8 cellular contexts compared by ENCODE assay signal in the genomic region with DNA sequence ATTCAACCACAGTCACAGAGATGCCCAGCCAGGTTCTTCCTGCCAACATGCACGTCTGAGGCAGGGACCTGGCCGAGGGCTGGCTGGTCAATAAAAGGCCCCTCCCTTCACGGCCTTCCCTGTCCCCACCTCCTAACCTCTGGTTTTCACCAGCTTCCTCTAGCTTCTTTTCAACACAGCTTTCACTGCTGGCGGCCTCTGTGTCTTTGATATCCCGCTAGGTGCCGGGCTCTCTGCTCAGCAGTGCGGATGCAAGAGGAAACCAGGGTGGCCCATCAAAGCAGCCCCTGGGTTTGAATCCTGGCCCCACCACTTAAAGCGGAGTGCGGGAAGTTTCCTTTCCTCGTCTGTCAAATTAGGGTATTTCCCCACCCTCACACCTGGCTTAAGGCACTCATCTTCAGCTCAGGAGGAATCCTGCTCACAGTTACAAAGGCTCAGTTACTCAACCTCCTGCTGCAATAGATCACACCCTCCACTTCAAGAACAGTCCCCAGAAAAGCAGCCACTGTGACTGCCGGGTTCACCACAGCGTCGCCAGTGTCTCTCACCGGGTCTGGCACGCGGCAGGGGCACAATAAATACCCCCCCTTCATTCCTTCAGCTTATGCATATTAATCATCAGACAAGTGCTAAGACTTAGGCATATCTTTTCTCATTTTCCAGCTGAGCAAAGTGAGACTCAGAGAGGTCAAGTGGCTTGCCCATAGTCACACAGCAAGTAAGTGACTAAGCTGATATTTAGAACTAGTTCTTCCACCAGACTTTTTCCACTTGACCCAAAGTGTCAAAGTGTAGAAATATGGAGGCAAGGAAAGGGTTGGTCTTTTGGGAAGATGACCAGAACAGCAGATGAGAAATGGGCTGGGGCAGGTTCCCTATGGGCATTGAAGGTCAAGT. TPM values are rescaled to one million over a fixed set of nuclear protein-coding genes. Genes with fewer than 3 reads are reported as not detected.
DNase-seq lines count a peak whose midpoint lies in the region; ATAC-seq and TF ChIP-seq lines count a peak whose summit lies in the region.

No MANE protein-coding gene starts in this region.

- TF ChIP-seq CTCF in Panc1 (IDR thresholded peaks at IDR 0.05): no peak
- TF ChIP-seq CTCF in nephron progenitor cell (IDR thresholded peaks at IDR 0.05): no peak

- no peaks in the 10 kb centered on the region for H3K36me3 Mint-ChIP-seq in activated naive CD4-positive, alpha-beta T cell treated with anti-CD3 and anti-CD28 coated beads, Interleukin-2, amount 10 ng/mL, durations not matched to agents 7 days and 5 days
- H3K36me3 Mint-ChIP-seq in nephron progenitor cell (ENCODE audit: low read depth): no peaks in the 10 kb centered on the region

- peaks cover 30% of the 10 kb centered on the region for H3K27me3 Mint-ChIP-seq in activated naive CD4-positive, alpha-beta T cell treated with anti-CD3 and anti-CD28 coated beads, Interleukin-2, amount 10 ng/mL, durations not matched to agents 7 days and 5 days
- peaks cover 7% of the 10 kb centered on the region for H3K27me3 Mint-ChIP-seq in nephron progenitor cell (ENCODE audit: low read depth, poor library complexity)

- peaks cover 45% of the 10 kb centered on the region for H3K4me1 ChIP-seq in Panc1 (ENCODE audit: control insufficient read depth, insufficient read depth, low read length)

- no peaks in the 10 kb centered on the region for H3K36me3 ChIP-seq in Panc1 (ENCODE audit: control insufficient read depth, insufficient read depth, low read length)

- no peak overlapping the region for H3K4me3 ChIP-seq in Panc1 (ENCODE audit: low read depth in 2 of 2, low read length in 2 of 2)

- POLR2A ChIA-PET in Panc1 (lab: Charles Lee): no interaction called here

- 0 out of 2 replicates have a peak, but pooled peaks have one; percentile 30 for ATAC-seq in Panc1
- no peak for ATAC-seq in SK-N-SH treated with all-trans-retinoic acid at 6 μM for 48 hours

- CTCF ChIA-PET in Panc1 (lab: Charles Lee): interaction anchor here (0.6 kb wide), 1 partner anchor 221 kb away, joined by 4 read pairs; no protein-coding TSS in a partner anchor
- CTCF ChIA-PET in activated naive CD4-positive, alpha-beta T cell treated with anti-CD3 and anti-CD28 coated beads, Interleukin-2, amount 10 ng/mL, durations not matched to agents 7 days and 5 days (lab: Charles Lee): interaction anchor here (0.7 to 1.5 kb wide), 6 partner anchors 10 to 134 kb away, joined by 3 to 5 read pairs (median 3); no protein-coding TSS in a partner anchor

- DNase-seq in NCI-H2107 treated with DMSO at 0.1 percent for 48 hours (lab: John Stamatoyannopoulos, UW; ENCODE audit: unreplicated experiment) (peak; percentile 29), NCI-H2107 (lab: John Stamatoyannopoulos, UW) (no peak), Panc1 (ENCODE audit: low read depth, low spot score) (no peak), nephron progenitor cell (no peak), EL (no peak), A172 (ENCODE audit: low spot score) (no peak)
- peak; percentile 84 for DNase-seq in activated naive CD4-positive, alpha-beta T cell treated with anti-CD3 and anti-CD28 coated beads, Interleukin-2, amount 10 ng/mL, durations not matched to agents 7 days and 5 days

- H3K9me3 Mint-ChIP-seq in activated naive CD4-positive, alpha-beta T cell treated with anti-CD3 and anti-CD28 coated beads, Interleukin-2, amount 10 ng/mL, durations not matched to agents 7 days and 5 days: no peaks in the 10 kb centered on the region
- H3K9me3 Mint-ChIP-seq in nephron progenitor cell: no peaks in the 10 kb centered on the region

- intact Hi-C loops in Panc1 (cut with micrococcal nuclease; ENCODE audit: unreplicated experiment): no loop called here

- no peaks in the 10 kb centered on the region for H3K27me3 ChIP-seq in Panc1 (ENCODE audit: control insufficient read depth, insufficient read depth, low read length)

- H3K27ac Mint-ChIP-seq in activated naive CD4-positive, alpha-beta T cell treated with anti-CD3 and anti-CD28 coated beads, Interleukin-2, amount 10 ng/mL, durations not matched to agents 7 days and 5 days: peak overlapping the region; percentile 87
- peak overlapping the region; percentile 88 for H3K27ac Mint-ChIP-seq in nephron progenitor cell

- no TSS peak for BruUV-seq in Panc1 (replicated peaks; lab: Mats Ljungman, UMichigan)

- in situ Hi-C loops in Panc1 (cut with HindIII; ENCODE audit: low pct_unique_long_range_greater_than_20kb, low sequenced_read_pairs): no loop called here

- H3K4me1 Mint-ChIP-seq in activated naive CD4-positive, alpha-beta T cell treated with anti-CD3 and anti-CD28 coated beads, Interleukin-2, amount 10 ng/mL, durations not matched to agents 7 days and 5 days: peaks cover 51% of the 10 kb centered on the region
- H3K4me1 Mint-ChIP-seq in nephron progenitor cell: peaks cover 63% of the 10 kb centered on the region

- peak overlapping the region; percentile 6 for H3K4me3 Mint-ChIP-seq in activated naive CD4-positive, alpha-beta T cell treated with anti-CD3 and anti-CD28 coated beads, Interleukin-2, amount 10 ng/mL, durations not matched to agents 7 days and 5 days
- H3K4me3 Mint-ChIP-seq in nephron progenitor cell: no peak overlapping the region

- peak overlapping the region; percentile 71 for H3K27ac ChIP-seq in Panc1 (ENCODE audit: low read length)

- H3K9me3 ChIP-seq in Panc1 (ENCODE audit: control insufficient read depth, insufficient read depth, low read depth, low read length): no peaks in the 10 kb centered on the region

TF ChIP-seq in SK-N-SH treated with all-trans-retinoic acid at 6 μM for 48 hours, 23 proteins besides CTCF, POLR2A, EP300 and RAD21 (continues in another document):
- no peak for TF ChIP-seq ZFP30 (CRISPR knock-in tag; IDR thresholded peaks at IDR 0.05)
- no peak for TF ChIP-seq GLIS3 (CRISPR knock-in tag; IDR thresholded peaks at IDR 0.05)
- TF ChIP-seq, protein P1, sequence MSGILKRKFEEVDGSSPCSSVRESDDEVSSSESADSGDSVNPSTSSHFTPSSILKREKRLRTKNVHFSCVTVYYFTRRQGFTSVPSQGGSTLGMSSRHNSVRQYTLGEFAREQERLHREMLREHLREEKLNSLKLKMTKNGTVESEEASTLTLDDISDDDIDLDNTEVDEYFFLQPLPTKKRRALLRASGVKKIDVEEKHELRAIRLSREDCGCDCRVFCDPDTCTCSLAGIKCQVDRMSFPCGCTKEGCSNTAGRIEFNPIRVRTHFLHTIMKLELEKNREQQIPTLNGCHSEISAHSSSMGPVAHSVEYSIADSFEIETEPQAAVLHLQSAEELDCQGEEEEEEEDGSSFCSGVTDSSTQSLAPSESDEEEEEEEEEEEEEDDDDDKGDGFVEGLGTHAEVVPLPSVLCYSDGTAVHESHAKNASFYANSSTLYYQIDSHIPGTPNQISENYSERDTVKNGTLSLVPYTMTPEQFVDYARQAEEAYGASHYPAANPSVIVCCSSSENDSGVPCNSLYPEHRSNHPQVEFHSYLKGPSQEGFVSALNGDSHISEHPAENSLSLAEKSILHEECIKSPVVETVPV (CRISPR knock-in tag; IDR thresholded peaks at IDR 0.05): no peak
- TF ChIP-seq ZFP3 (CRISPR knock-in tag; IDR thresholded peaks at IDR 0.05): no peak
- TF ChIP-seq RARB (CRISPR knock-in tag; IDR thresholded peaks at IDR 0.05): no peak
- no peak for TF ChIP-seq SNAI2 (CRISPR knock-in tag; IDR thresholded peaks at IDR 0.05)
- no peak for TF ChIP-seq ZC3H10 (CRISPR knock-in tag; IDR thresholded peaks at IDR 0.05)
- TF ChIP-seq, protein P2, sequence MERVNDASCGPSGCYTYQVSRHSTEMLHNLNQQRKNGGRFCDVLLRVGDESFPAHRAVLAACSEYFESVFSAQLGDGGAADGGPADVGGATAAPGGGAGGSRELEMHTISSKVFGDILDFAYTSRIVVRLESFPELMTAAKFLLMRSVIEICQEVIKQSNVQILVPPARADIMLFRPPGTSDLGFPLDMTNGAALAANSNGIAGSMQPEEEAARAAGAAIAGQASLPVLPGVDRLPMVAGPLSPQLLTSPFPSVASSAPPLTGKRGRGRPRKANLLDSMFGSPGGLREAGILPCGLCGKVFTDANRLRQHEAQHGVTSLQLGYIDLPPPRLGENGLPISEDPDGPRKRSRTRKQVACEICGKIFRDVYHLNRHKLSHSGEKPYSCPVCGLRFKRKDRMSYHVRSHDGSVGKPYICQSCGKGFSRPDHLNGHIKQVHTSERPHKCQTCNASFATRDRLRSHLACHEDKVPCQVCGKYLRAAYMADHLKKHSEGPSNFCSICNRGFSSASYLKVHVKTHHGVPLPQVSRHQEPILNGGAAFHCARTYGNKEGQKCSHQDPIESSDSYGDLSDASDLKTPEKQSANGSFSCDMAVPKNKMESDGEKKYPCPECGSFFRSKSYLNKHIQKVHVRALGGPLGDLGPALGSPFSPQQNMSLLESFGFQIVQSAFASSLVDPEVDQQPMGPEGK (CRISPR knock-in tag; IDR thresholded peaks at IDR 0.05; ENCODE audit: borderline replicate concordance): no peak
- TF ChIP-seq, protein P3, sequence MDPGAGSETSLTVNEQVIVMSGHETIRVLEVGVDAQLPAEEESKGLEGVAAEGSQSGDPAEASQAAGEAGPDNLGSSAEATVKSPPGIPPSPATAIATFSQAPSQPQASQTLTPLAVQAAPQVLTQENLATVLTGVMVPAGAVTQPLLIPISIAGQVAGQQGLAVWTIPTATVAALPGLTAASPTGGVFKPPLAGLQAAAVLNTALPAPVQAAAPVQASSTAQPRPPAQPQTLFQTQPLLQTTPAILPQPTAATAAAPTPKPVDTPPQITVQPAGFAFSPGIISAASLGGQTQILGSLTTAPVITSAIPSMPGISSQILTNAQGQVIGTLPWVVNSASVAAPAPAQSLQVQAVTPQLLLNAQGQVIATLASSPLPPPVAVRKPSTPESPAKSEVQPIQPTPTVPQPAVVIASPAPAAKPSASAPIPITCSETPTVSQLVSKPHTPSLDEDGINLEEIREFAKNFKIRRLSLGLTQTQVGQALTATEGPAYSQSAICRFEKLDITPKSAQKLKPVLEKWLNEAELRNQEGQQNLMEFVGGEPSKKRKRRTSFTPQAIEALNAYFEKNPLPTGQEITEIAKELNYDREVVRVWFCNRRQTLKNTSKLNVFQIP (CRISPR knock-in tag; IDR thresholded peaks at IDR 0.05; ENCODE audit: borderline replicate concordance, low read depth): no peak
- no peak for TF ChIP-seq TOX (CRISPR knock-in tag; IDR thresholded peaks at IDR 0.05; ENCODE audit: borderline replicate concordance)
- no peak for TF ChIP-seq PPARA (CRISPR knock-in tag; IDR thresholded peaks at IDR 0.05; ENCODE audit: borderline replicate concordance)
- no peak for TF ChIP-seq ISL1 (CRISPR knock-in tag; IDR thresholded peaks at IDR 0.05)
- no peak for TF ChIP-seq OSR1 (CRISPR knock-in tag; IDR thresholded peaks at IDR 0.05)
- no peak for TF ChIP-seq ARNTL (CRISPR knock-in tag; IDR thresholded peaks at IDR 0.05; ENCODE audit: borderline replicate concordance, low read depth)
- TF ChIP-seq CSDC2 (CRISPR knock-in tag; IDR thresholded peaks at IDR 0.05): no peak

RNA-seq across cellular contexts. Expression of a gene that starts 45.7 kb away (rescaled TPM):
- 64.1 TPM for total RNA-seq in Panc1 (2021; ENCODE audit: unreplicated experiment)
- 102 TPM for polyA plus RNA-seq in Panc1 (2012; ENCODE audit: insufficient read length)
- 9.9 and 24.2 TPM in 2 replicates for total RNA-seq in A172 (2014; rRNA removed; shearing (Covaris generic))

RNA-seq across cellular contexts. Expression of a gene that starts 48.0 kb away (rescaled TPM):
- total RNA-seq in Panc1 (2021; ENCODE audit: unreplicated experiment): 788 TPM
- 1,068 TPM for polyA plus RNA-seq in Panc1 (2012; ENCODE audit: insufficient read length)
- total RNA-seq in A172 (2014; rRNA removed; shearing (Covaris generic)): 180 and 245 TPM in 2 replicates

Comparison
In these comparisons a context has a peak if more than half of its experiments do, and no peak if none do; other contexts are left out.
1. DNase-seq: peak in NCI-H2107 treated with DMSO at 0.1 percent for 48 hours (single experiment) and activated naive CD4-positive, alpha-beta T cell treated with anti-CD3 and anti-CD28 coated beads, Interleukin-2, amount 10 ng/mL, durations not matched to agents 7 days and 5 days (single experiment); none in NCI-H2107 (single experiment), Panc1 (single experiment), nephron progenitor cell (single experiment), EL (single experiment) and A172 (single experiment).